Comparison of ENCODE assay signal across 9 cellular contexts in genomic region chr3:64163755-64164148, GRCh38.
DNase-seq lines count a peak whose midpoint lies in the region; ATAC-seq and TF ChIP-seq lines count a peak whose summit lies in the region.
"Had no signal": no experiment of that assay in that cellular context is flagged by ENCODE, and none has a peak within 500 bp of the region (broad histone marks: within the 10 kb centered on the region; RNA-seq: fewer than 3 reads in every experiment).

No MANE protein-coding gene starts in this region.

- no peaks in the 10 kb centered on the region for H3K36me3 Mint-ChIP-seq in natural killer cell

- peak; percentile 57 for DNase-seq in AG08396 (ENCODE audit: low spot score)
- DNase-seq in NCI-H69 (lab: John Stamatoyannopoulos, UW): peak; percentile 43
- DNase-seq in fibroblast of the aortic adventitia (ENCODE audit: low read depth): peak; percentile 78
- no peak for DNase-seq in natural killer cell
- DNase-seq in islet precursor cell: no peak
- DNase-seq in stimulated activated naive CD8-positive, alpha-beta T cell treated with anti-CD3 and anti-CD28 coated beads, Interleukin-15, amount 100 ng/mL, for 72 hours: no peak
- DNase-seq: GDM1 had no signal

- intact Hi-C loops in natural killer cell (cut with micrococcal nuclease): no loop called here

- no peak overlapping the region for H3K4me3 Mint-ChIP-seq in natural killer cell
- no peak overlapping the region for H3K4me3 Mint-ChIP-seq in stimulated activated naive CD8-positive, alpha-beta T cell treated with anti-CD3 and anti-CD28 coated beads, Interleukin-15, amount 100 ng/mL, for 72 hours

- H3K4me3 ChIP-seq in fibroblast of the aortic adventitia (ENCODE audit: low read depth, low read length): no peak overlapping the region

- H3K27me3 Mint-ChIP-seq in natural killer cell (ENCODE audit: low read depth in 2 of 2): no peaks in the 10 kb centered on the region
- H3K27me3 Mint-ChIP-seq in stimulated activated naive CD8-positive, alpha-beta T cell treated with anti-CD3 and anti-CD28 coated beads, Interleukin-15, amount 100 ng/mL, for 72 hours: peaks cover 39% of the 10 kb centered on the region

- H3K9me3 Mint-ChIP-seq in natural killer cell: no peaks in the 10 kb centered on the region
- no peaks in the 10 kb centered on the region for H3K9me3 Mint-ChIP-seq in stimulated activated naive CD8-positive, alpha-beta T cell treated with anti-CD3 and anti-CD28 coated beads, Interleukin-15, amount 100 ng/mL, for 72 hours

- no peaks in the 10 kb centered on the region for H3K4me1 Mint-ChIP-seq in natural killer cell
- no peaks in the 10 kb centered on the region for H3K4me1 Mint-ChIP-seq in stimulated activated naive CD8-positive, alpha-beta T cell treated with anti-CD3 and anti-CD28 coated beads, Interleukin-15, amount 100 ng/mL, for 72 hours

- no peak for TF ChIP-seq CTCF in fibroblast of the aortic adventitia (IDR thresholded peaks at IDR 0.05; ENCODE audit: insufficient read depth, low read length)
- no peak for TF ChIP-seq CTCF in natural killer cell (IDR thresholded peaks at IDR 0.05)

- no peak overlapping the region for H3K27ac Mint-ChIP-seq in natural killer cell
- H3K27ac Mint-ChIP-seq in stimulated activated naive CD8-positive, alpha-beta T cell treated with anti-CD3 and anti-CD28 coated beads, Interleukin-15, amount 100 ng/mL, for 72 hours: no peak overlapping the region

- ATAC-seq in GM21786 (IDR thresholded peaks at IDR 0.05; ENCODE audit: unreplicated experiment) (peak; percentile 78), GM18907 (IDR thresholded peaks at IDR 0.05; ENCODE audit: unreplicated experiment) (no peak), natural killer cell (no peak)
- ATAC-seq in stimulated activated naive CD8-positive, alpha-beta T cell treated with anti-CD3 and anti-CD28 coated beads, Interleukin-15, amount 100 ng/mL, for 72 hours: no peak

Comparison
In these comparisons a context has a peak if more than half of its experiments do, and no peak if none do; other contexts are left out.
1. DNase-seq: peak in AG08396 (single experiment), NCI-H69 (single experiment) and fibroblast of the aortic adventitia (single experiment); none in natural killer cell (single experiment), islet precursor cell (single experiment) and stimulated activated naive CD8-positive, alpha-beta T cell treated with anti-CD3 and anti-CD28 coated beads, Interleukin-15, amount 100 ng/mL, for 72 hours (0 of 2).